Comparison of ENCODE assay signal across 8 cellular contexts in genomic region chrX:79161655-79162054, GRCh38. TPM values are rescaled to one million over a fixed set of nuclear protein-coding genes. Genes with fewer than 3 reads are reported as not detected.
DNase-seq lines count a peak whose midpoint lies in the region; ATAC-seq and TF ChIP-seq lines count a peak whose summit lies in the region.

No MANE protein-coding gene starts in this region.

- H3K36me3 Mint-ChIP-seq in activated naive CD4-positive, alpha-beta T cell treated with anti-CD3 and anti-CD28 coated beads, Interleukin-2, amount 50 U/mL, for 72 hours: peaks cover 5 to 17% of the 10 kb centered on the region in 2 donors

- no peaks in the 10 kb centered on the region for H3K4me1 ChIP-seq in SK-N-SH (ENCODE audit: control insufficient read depth in 1 of 2, insufficient read depth in 2 of 2, low read depth in 1 of 2, low read length in 1 of 2)

- H3K79me2 ChIP-seq in SK-N-SH (ENCODE audit: insufficient read depth): no peaks in the 10 kb centered on the region

- no peak overlapping the region for H2AFZ ChIP-seq in SK-N-SH (ENCODE audit: low read depth)

- no peaks in the 10 kb centered on the region for H3K9me2 ChIP-seq in SK-N-SH

- POLR2A ChIA-PET in SK-N-SH (lab: Yijun Ruan, JAX): no interaction called here

- TF ChIP-seq RAD21 in SK-N-SH (IDR thresholded peaks at IDR 0.05; ENCODE audit: low read length): no peak

- no peak overlapping the region for H3K4me3 ChIP-seq in SK-N-SH (ENCODE audit: low read depth in 2 of 2, low read length in 1 of 2)

- in situ Hi-C loops in KBM-7 (cut with MboI; ENCODE audit: low pct_unique_long_range_greater_than_20kb, low sequenced_read_pairs): no loop called here

- TF ChIP-seq EP300 in SK-N-SH (IDR thresholded peaks at IDR 0.05; ENCODE audit: borderline replicate concordance in 1 of 2, low read depth in 1 of 2, low read length in 1 of 2): no peak

- DNase-seq in KBM-7: peak; percentile 93
- DNase-seq in activated naive CD4-positive, alpha-beta T cell treated with anti-CD3 and anti-CD28 coated beads, Interleukin-2, amount 50 U/mL, for 72 hours (ENCODE audit: low spot score in 2 of 2): no peak
- DNase-seq in AG08396 (ENCODE audit: low spot score): no peak
- DNase-seq in Ammon's horn (ENCODE audit: low spot score): no peak
- no peak for DNase-seq in ecto neural progenitor cell (ENCODE audit: low spot score)
- no peak for DNase-seq in SK-N-SH

- H3K9me3 Mint-ChIP-seq in activated naive CD4-positive, alpha-beta T cell treated with anti-CD3 and anti-CD28 coated beads, Interleukin-2, amount 50 U/mL, for 72 hours: no peaks in the 10 kb centered on the region

- H3K36me3 ChIP-seq in SK-N-SH (replicated peaks in 1 of 2; ENCODE audit: control insufficient read depth in 1 of 2, insufficient read depth in 2 of 2, low read length in 1 of 2): no peaks in the 10 kb centered on the region

- CTCF ChIA-PET in SK-N-SH (lab: Yijun Ruan, JAX): no interaction called here

- H4K20me1 ChIP-seq in SK-N-SH (ENCODE audit: insufficient read depth): no peaks in the 10 kb centered on the region

- H3K27ac Mint-ChIP-seq in activated naive CD4-positive, alpha-beta T cell treated with anti-CD3 and anti-CD28 coated beads, Interleukin-2, amount 50 U/mL, for 72 hours: peak overlapping the region; percentile 93 to 99

- no peaks in the 10 kb centered on the region for H3K9me3 ChIP-seq in SK-N-SH

- no peak overlapping the region for H3K9ac ChIP-seq in SK-N-SH

- H3K4me2 ChIP-seq in SK-N-SH: no peak overlapping the region

- H3K27me3 ChIP-seq in SK-N-SH (ENCODE audit: insufficient read depth): no peaks in the 10 kb centered on the region

- H3K27ac ChIP-seq in SK-N-SH (ENCODE audit: low read depth in 2 of 2, low read length in 1 of 2): no peak overlapping the region

- no peak for TF ChIP-seq CTCF in SK-N-SH (IDR thresholded peaks at IDR 0.05)

- ATAC-seq in GM18498 (IDR thresholded peaks at IDR 0.05; ENCODE audit: unreplicated experiment) (peak; percentile 92), GM21390 (IDR thresholded peaks at IDR 0.05; ENCODE audit: unreplicated experiment) (peak; percentile 88)
- peak; percentile 78 to 85 for ATAC-seq in activated naive CD4-positive, alpha-beta T cell treated with anti-CD3 and anti-CD28 coated beads, Interleukin-2, amount 50 U/mL, for 72 hours

- H3F3A ChIP-seq in SK-N-SH (replicated peaks; ENCODE audit: insufficient read depth): no peaks in the 10 kb centered on the region

- whole genome bisulfite sequencing in SK-N-SH (ENCODE audit: low lambda C conversion rate): 3% methylated on average over 2 of the region's 2 CpGs

TF ChIP-seq in SK-N-SH, 30 proteins besides CTCF, POLR2A, EP300 and RAD21:
- TF ChIP-seq FOXJ3 (CRISPR knock-in tag; IDR thresholded peaks at IDR 0.05) (no peak), SIN3A (IDR thresholded peaks at IDR 0.05; ENCODE audit: borderline replicate concordance, low read depth, low read length) (no peak), NRF1 (IDR thresholded peaks at IDR 0.05; ENCODE audit: low read depth, low read length) (no peak)
- TF ChIP-seq, protein P1, sequence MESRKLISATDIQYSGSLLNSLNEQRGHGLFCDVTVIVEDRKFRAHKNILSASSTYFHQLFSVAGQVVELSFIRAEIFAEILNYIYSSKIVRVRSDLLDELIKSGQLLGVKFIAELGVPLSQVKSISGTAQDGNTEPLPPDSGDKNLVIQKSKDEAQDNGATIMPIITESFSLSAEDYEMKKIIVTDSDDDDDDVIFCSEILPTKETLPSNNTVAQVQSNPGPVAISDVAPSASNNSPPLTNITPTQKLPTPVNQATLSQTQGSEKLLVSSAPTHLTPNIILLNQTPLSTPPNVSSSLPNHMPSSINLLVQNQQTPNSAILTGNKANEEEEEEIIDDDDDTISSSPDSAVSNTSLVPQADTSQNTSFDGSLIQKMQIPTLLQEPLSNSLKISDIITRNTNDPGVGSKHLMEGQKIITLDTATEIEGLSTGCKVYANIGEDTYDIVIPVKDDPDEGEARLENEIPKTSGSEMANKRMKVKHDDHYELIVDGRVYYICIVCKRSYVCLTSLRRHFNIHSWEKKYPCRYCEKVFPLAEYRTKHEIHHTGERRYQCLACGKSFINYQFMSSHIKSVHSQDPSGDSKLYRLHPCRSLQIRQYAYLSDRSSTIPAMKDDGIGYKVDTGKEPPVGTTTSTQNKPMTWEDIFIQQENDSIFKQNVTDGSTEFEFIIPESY (IDR thresholded peaks at IDR 0.05; ENCODE audit: borderline replicate concordance, low read depth): no peak

RNA-seq across cellular contexts. Expression of gene GPR174, which starts 17.2 kb away (rescaled TPM):
- total RNA-seq in activated naive CD4-positive, alpha-beta T cell treated with anti-CD3 and anti-CD28 coated beads, Interleukin-2, amount 50 U/mL, for 72 hours: 10 to 100 TPM; 14.5 to 30.1 TPM
- polyA plus RNA-seq in SK-N-SH (2012; rRNA removed): not detected in 2 replicates
- polyA plus RNA-seq in SK-N-SH (2012; cell fraction: cytosol; rRNA removed): not detected in 2 replicates
- not detected in 2 replicates for polyA plus RNA-seq in SK-N-SH (2012; cell fraction: nucleus; rRNA removed)
